ENCODE assay signal across 16 cellular contexts in genomic region chr16:84916156-84916555, GRCh38.
A peak's percentile ranks its signal among the peaks of the same experiment; 100 is the strongest.
DNase-seq lines count a peak whose midpoint lies in the region; ATAC-seq lines count a peak whose summit lies in the region.
"Had no signal": no experiment of that assay in that cellular context is flagged by ENCODE, and none has a peak within 500 bp of the region (broad histone marks: within the 10 kb centered on the region; RNA-seq: fewer than 3 reads in every experiment).

No MANE protein-coding gene starts in this region.

- peaks cover 15% of the 10 kb centered on the region for H3K4me1 ChIP-seq in SJSA1 (replicated peaks)

- no peak for ATAC-seq in Right ventricle myocardium superior (ENCODE audit: poor library complexity)
- peak; percentile 33 for ATAC-seq in stimulated activated effector memory CD8-positive, alpha-beta T cell treated with anti-CD3 and anti-CD28 coated beads, Interleukin-12 subunit alpha, Interleukin-12 subunit beta, amount 100 ng/mL, for 72 hours

- DNase-seq in Right ventricle myocardium superior: peak; percentile 33
- no peak for DNase-seq in cardiac septum (ENCODE audit: low spot score)
- peak; percentile 66 to 85 for DNase-seq in SJSA1 (ENCODE audit: low read depth in 1 of 2, low spot score in 2 of 2)
- DNase-seq in stimulated activated effector memory CD8-positive, alpha-beta T cell treated with anti-CD3 and anti-CD28 coated beads, Interleukin-12 subunit alpha, Interleukin-12 subunit beta, amount 100 ng/mL, for 72 hours (ENCODE audit: low spot score in 2 of 2): no peak
- no peak for DNase-seq in GM03348 (ENCODE audit: low spot score)
- no peak for DNase-seq in RKO (ENCODE audit: low spot score)
- DNase-seq: ACHN; BE2C; CD4-positive, CD25-positive, alpha-beta regulatory T cell; DMS153; KG1; MG63; NCI-H2029; NCI-H774; T-helper 9 cell had no signal

- no peaks in the 10 kb centered on the region for H3K36me3 ChIP-seq in SJSA1
- H3K36me3 ChIP-seq: BE2C, MG63 had no signal

- peaks cover 7% of the 10 kb centered on the region; the same call in 1 of the 2 replicates for H3K27me3 ChIP-seq in SJSA1 (replicated peaks)
- H3K27me3 ChIP-seq: BE2C, MG63 had no signal

- H3K27ac ChIP-seq in SJSA1: no peak overlapping the region

- no peaks in the 10 kb centered on the region for H3K36me3 Mint-ChIP-seq in IgD-negative memory B cell
- no peaks in the 10 kb centered on the region for H3K36me3 Mint-ChIP-seq in stimulated activated effector memory CD8-positive, alpha-beta T cell treated with anti-CD3 and anti-CD28 coated beads, Interleukin-12 subunit alpha, Interleukin-12 subunit beta, amount 100 ng/mL, for 72 hours
- H3K36me3 Mint-ChIP-seq: CD4-positive, CD25-positive, alpha-beta regulatory T cell had no signal

- H3K4me3 ChIP-seq in SJSA1: no peak overlapping the region
- H3K4me3 ChIP-seq: MG63 had no signal

- H3K27ac Mint-ChIP-seq in IgD-negative memory B cell: peak overlapping the region in 2 of 3 donors; percentile 43 to 61
- H3K27ac Mint-ChIP-seq in stimulated activated effector memory CD8-positive, alpha-beta T cell treated with anti-CD3 and anti-CD28 coated beads, Interleukin-12 subunit alpha, Interleukin-12 subunit beta, amount 100 ng/mL, for 72 hours: no peak overlapping the region

- H3K9me3 Mint-ChIP-seq in IgD-negative memory B cell: peaks cover 0 to 3% (median 0%) of the 10 kb centered on the region in 3 donors
- H3K9me3 Mint-ChIP-seq in stimulated activated effector memory CD8-positive, alpha-beta T cell treated with anti-CD3 and anti-CD28 coated beads, Interleukin-12 subunit alpha, Interleukin-12 subunit beta, amount 100 ng/mL, for 72 hours: no peaks in the 10 kb centered on the region

- peaks cover 33% of the 10 kb centered on the region for H3K27me3 Mint-ChIP-seq in IgD-negative memory B cell

- H3K9me3 ChIP-seq in SJSA1 (replicated peaks): no peaks in the 10 kb centered on the region
- H3K9me3 ChIP-seq: BE2C, MG63 had no signal

- intact Hi-C loops in Right ventricle myocardium superior (cut with DNase I): no loop called here
- intact Hi-C loops in cardiac septum (cut with DNase I): no loop called here

- no peak overlapping the region for H3K4me3 Mint-ChIP-seq in IgD-negative memory B cell
- no peak overlapping the region for H3K4me3 Mint-ChIP-seq in stimulated activated effector memory CD8-positive, alpha-beta T cell treated with anti-CD3 and anti-CD28 coated beads, Interleukin-12 subunit alpha, Interleukin-12 subunit beta, amount 100 ng/mL, for 72 hours
- H3K4me3 Mint-ChIP-seq: CD4-positive, CD25-positive, alpha-beta regulatory T cell had no signal

- H3K4me1 Mint-ChIP-seq in IgD-negative memory B cell: no peaks in the 10 kb centered on the region
- H3K4me1 Mint-ChIP-seq in stimulated activated effector memory CD8-positive, alpha-beta T cell treated with anti-CD3 and anti-CD28 coated beads, Interleukin-12 subunit alpha, Interleukin-12 subunit beta, amount 100 ng/mL, for 72 hours: no peaks in the 10 kb centered on the region
- H3K4me1 Mint-ChIP-seq: CD4-positive, CD25-positive, alpha-beta regulatory T cell had no signal

Comparison
In these comparisons a context has a peak if more than half of its experiments do, and no peak if none do; other contexts are left out.
1. DNase-seq: peak in Right ventricle myocardium superior (single experiment) and SJSA1 (2 of 2); none in cardiac septum (single experiment), stimulated activated effector memory CD8-positive, alpha-beta T cell treated with anti-CD3 and anti-CD28 coated beads, Interleukin-12 subunit alpha, Interleukin-12 subunit beta, amount 100 ng/mL, for 72 hours (0 of 2), GM03348 (single experiment) and RKO (single experiment).